In genomic region chr16:71848622-71849021, GRCh38 we compare ENCODE assay signal across 1 cellular context.
A peak's percentile ranks its signal among the peaks of the same experiment; 100 is the strongest.
TF ChIP-seq lines count a peak whose summit lies in the region.

No MANE protein-coding gene starts in this region.

TF ChIP-seq in K562, 482 proteins besides CTCF, POLR2A, EP300 and RAD21:
- TF ChIP-seq, protein P1, sequence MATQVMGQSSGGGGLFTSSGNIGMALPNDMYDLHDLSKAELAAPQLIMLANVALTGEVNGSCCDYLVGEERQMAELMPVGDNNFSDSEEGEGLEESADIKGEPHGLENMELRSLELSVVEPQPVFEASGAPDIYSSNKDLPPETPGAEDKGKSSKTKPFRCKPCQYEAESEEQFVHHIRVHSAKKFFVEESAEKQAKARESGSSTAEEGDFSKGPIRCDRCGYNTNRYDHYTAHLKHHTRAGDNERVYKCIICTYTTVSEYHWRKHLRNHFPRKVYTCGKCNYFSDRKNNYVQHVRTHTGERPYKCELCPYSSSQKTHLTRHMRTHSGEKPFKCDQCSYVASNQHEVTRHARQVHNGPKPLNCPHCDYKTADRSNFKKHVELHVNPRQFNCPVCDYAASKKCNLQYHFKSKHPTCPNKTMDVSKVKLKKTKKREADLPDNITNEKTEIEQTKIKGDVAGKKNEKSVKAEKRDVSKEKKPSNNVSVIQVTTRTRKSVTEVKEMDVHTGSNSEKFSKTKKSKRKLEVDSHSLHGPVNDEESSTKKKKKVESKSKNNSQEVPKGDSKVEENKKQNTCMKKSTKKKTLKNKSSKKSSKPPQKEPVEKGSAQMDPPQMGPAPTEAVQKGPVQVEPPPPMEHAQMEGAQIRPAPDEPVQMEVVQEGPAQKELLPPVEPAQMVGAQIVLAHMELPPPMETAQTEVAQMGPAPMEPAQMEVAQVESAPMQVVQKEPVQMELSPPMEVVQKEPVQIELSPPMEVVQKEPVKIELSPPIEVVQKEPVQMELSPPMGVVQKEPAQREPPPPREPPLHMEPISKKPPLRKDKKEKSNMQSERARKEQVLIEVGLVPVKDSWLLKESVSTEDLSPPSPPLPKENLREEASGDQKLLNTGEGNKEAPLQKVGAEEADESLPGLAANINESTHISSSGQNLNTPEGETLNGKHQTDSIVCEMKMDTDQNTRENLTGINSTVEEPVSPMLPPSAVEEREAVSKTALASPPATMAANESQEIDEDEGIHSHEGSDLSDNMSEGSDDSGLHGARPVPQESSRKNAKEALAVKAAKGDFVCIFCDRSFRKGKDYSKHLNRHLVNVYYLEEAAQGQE (CRISPR knock-in tag; IDR thresholded peaks at IDR 0.05; ENCODE audit: low read depth): no peak
- TF ChIP-seq ATF3 (IDR thresholded peaks at IDR 0.05) (0 out of 2 replicates have a peak, but pooled peaks have one; percentile 20), ATF3 (CRISPR knock-in tag; conservative IDR thresholded peaks at IDR 0.05) (no peak), MEF2A (IDR thresholded peaks at IDR 0.05; ENCODE audit: control insufficient read depth, low read depth, low read length) (peak; percentile 81; the same call in 1 of the 2 replicates)
